20 cellular contexts compared by ENCODE assay signal in genomic region chr1:194447635-194448034, GRCh38.
"Had no signal": no experiment of that assay in that cellular context is flagged by ENCODE, and none has a peak within 500 bp of the region (broad histone marks: within the 10 kb centered on the region; RNA-seq: fewer than 3 reads in every experiment).

No MANE protein-coding gene starts in this region.

- H3K4me3 ChIP-seq: cardiac muscle cell, dorsolateral prefrontal cortex, thyroid gland had no signal

- H3K36me3 ChIP-seq: cardiac muscle cell, neutrophil, thyroid gland had no signal

- H3K27ac ChIP-seq: cardiac muscle cell, dorsolateral prefrontal cortex, neutrophil, parathyroid adenoma, thyroid gland had no signal

- H3K9ac ChIP-seq: parathyroid adenoma had no signal

- H3K9me3 ChIP-seq: neutrophil, thyroid gland had no signal

- ATAC-seq: activated CD8-positive, alpha-beta T cell treated with anti-CD3 and anti-CD28 coated beads for 36 hours; left ventricle myocardium superior; naive thymus-derived CD8-positive, alpha-beta T cell; stimulated activated memory B cell treated with anti-CD40 and anti-IgM and Interleukin-4, amounts not matched to agents 10 μg/mL and 1 μg/mL and 100 μg/mL, for 72 hours; WTC11 had no signal

- H3K4me1 ChIP-seq: parathyroid adenoma, thyroid gland had no signal

- H3K27me3 ChIP-seq: cardiac muscle cell, dorsolateral prefrontal cortex, neutrophil, thyroid gland had no signal

- H2AFZ ChIP-seq: parathyroid adenoma had no signal

- H3K79me2 ChIP-seq: parathyroid adenoma had no signal

- DNase-seq: activated CD4-positive, alpha-beta T cell treated with anti-CD3 and anti-CD28 coated beads for 48 hours; activated CD8-positive, alpha-beta T cell treated with anti-CD3 and anti-CD28 coated beads for 36 hours; activated gamma-delta T cell; activated T-cell treated with anti-CD3 and anti-CD28 coated beads, Interleukin-2, amount 50 U/mL, for 48 hours; dorsolateral prefrontal cortex; endodermal cell; erythroblast; glutamatergic neuron; hypothalamus; kidney glomerular epithelial cell; left ventricle myocardium superior; mesenchymal stem cell; naive thymus-derived CD8-positive, alpha-beta T cell; T-helper 2 cell; thyroid gland had no signal
